ENCODE assay signal across 19 cellular contexts in the genomic region with DNA sequence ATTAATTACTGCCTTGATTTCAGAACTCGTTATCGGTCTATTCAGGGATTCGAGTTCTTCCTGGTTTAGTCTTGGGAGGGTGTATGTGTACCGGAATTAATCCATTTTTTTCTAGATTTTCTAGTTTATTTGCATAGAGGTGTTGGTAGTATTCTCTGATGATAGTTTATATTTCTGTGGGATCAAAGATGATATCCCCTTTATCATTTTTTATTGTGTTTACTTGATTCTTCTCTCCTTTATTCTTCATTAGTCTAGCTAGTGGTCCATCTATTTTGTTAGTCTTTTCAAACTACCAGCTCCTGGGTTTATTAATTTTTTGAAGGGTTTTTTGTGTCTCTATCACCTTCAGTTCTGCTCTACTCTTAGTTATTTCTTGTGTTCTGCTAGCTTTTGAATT. TPM values are rescaled to one million over a fixed set of nuclear protein-coding genes. Genes with fewer than 3 reads are reported as not detected.
DNase-seq lines count a peak whose midpoint lies in the region; ATAC-seq, FAIRE-seq and TF ChIP-seq lines count a peak whose summit lies in the region.
"Had no signal": no experiment of that assay in that cellular context is flagged by ENCODE, and none has a peak within 500 bp of the region (broad histone marks: within the 10 kb centered on the region; RNA-seq: fewer than 3 reads in every experiment).

No MANE protein-coding gene starts in this region.

- H3K4me3 ChIP-seq in HepG2 (replicated peaks in 1 of 3; ENCODE audit: insufficient read depth in 1 of 3, low read depth in 2 of 3, low read length in 3 of 3) (no peak overlapping the region), right lobe of liver (no peak overlapping the region), MM.1S (ENCODE audit: low read length) (no peak overlapping the region), left lung (no peak overlapping the region)

- BruUV-seq in HepG2 (replicated peaks; lab: Mats Ljungman, UMichigan), result no TSS peak

- H3F3A ChIP-seq in MM.1S (ENCODE audit: insufficient read depth, low read length), result no peaks in the 10 kb centered on the region

- TF ChIP-seq POLR2A in HepG2 (IDR thresholded peaks at IDR 0.05; ENCODE audit: insufficient read depth in 1 of 2, low read depth in 2 of 2, low read length in 2 of 2), result no peak
- no peak for TF ChIP-seq POLR2A in right lobe of liver (IDR thresholded peaks at IDR 0.05)

- H3K9me3 ChIP-seq in HepG2 (ENCODE audit: low read length) (no peaks in the 10 kb centered on the region), right lobe of liver (no peaks in the 10 kb centered on the region), MM.1S (replicated peaks; ENCODE audit: insufficient read depth, low read length) (no peaks in the 10 kb centered on the region), left lung (no peaks in the 10 kb centered on the region)
- H3K9me3 ChIP-seq: SK-N-SH had no signal

- POLR2A ChIA-PET in HepG2 (lab: Yijun Ruan, JAX), result no interaction called here

- no peak for TF ChIP-seq CTCF in HepG2 (CRISPR knock-in tag; IDR thresholded peaks at IDR 0.05)
- TF ChIP-seq CTCF in right lobe of liver (IDR thresholded peaks at IDR 0.05), result no peak
- no peak for TF ChIP-seq CTCF in MM.1S (IDR thresholded peaks at IDR 0.05; ENCODE audit: low read length)
- no peak for TF ChIP-seq CTCF in left lung (IDR thresholded peaks at IDR 0.05)

- H3K27me3 ChIP-seq in HepG2 (ENCODE audit: control insufficient read depth in 1 of 2, insufficient read depth in 2 of 2, low read length in 2 of 2), result no peaks in the 10 kb centered on the region
- H3K27me3 ChIP-seq in right lobe of liver, result peaks cover 0 to 4% of the 10 kb centered on the region in 2 donors
- H3K27me3 ChIP-seq in MM.1S (replicated peaks; ENCODE audit: insufficient read depth, low read length), result no peaks in the 10 kb centered on the region
- H3K27me3 ChIP-seq in left lung, result no peaks in the 10 kb centered on the region

- in situ Hi-C loops in HepG2 (cut with HindIII; ENCODE audit: extremely low pct_ligation_motif_present, low pct_unique_long_range_greater_than_20kb), result no loop called here

- H2AFZ ChIP-seq in HepG2 (ENCODE audit: low read length) (no peak overlapping the region), MM.1S (ENCODE audit: low read length) (no peak overlapping the region)

- TF ChIP-seq EP300 in HepG2 (IDR thresholded peaks at IDR 0.05; ENCODE audit: low read depth in 2 of 2, low read length in 2 of 2), result no peak
- TF ChIP-seq EP300 in HepG2 (CRISPR knock-in tag; IDR thresholded peaks at IDR 0.05; ENCODE audit: borderline replicate concordance), result no peak

- H3K36me3 ChIP-seq in HepG2 (replicated peaks in 1 of 2; ENCODE audit: control insufficient read depth in 1 of 2, insufficient read depth in 2 of 2, low read length in 2 of 2), result no peaks in the 10 kb centered on the region
- no peaks in the 10 kb centered on the region for H3K36me3 ChIP-seq in right lobe of liver
- no peaks in the 10 kb centered on the region for H3K36me3 ChIP-seq in MM.1S (replicated peaks; ENCODE audit: insufficient read depth, low read length)
- no peaks in the 10 kb centered on the region for H3K36me3 ChIP-seq in left lung

- H3K4me2 ChIP-seq in HepG2 (ENCODE audit: low read depth, low read length), result no peak overlapping the region
- H3K4me2 ChIP-seq in MM.1S (ENCODE audit: low read depth, low read length), result no peak overlapping the region
- H3K4me2 ChIP-seq: SK-N-SH had no signal

- no peaks in the 10 kb centered on the region for H3K9me2 ChIP-seq in MM.1S (replicated peaks; ENCODE audit: insufficient read depth, low read length)
- H3K9me2 ChIP-seq: SK-N-SH had no signal

- TF ChIP-seq RAD21 in HepG2 (CRISPR knock-in tag; IDR thresholded peaks at IDR 0.05), result no peak

- no peak overlapping the region for H3K27ac ChIP-seq in HepG2 (ENCODE audit: extremely low read length, insufficient read depth, low read length)
- no peak overlapping the region for H3K27ac ChIP-seq in right lobe of liver
- no peak overlapping the region for H3K27ac ChIP-seq in MM.1S (ENCODE audit: low read length)
- H3K27ac ChIP-seq in left lung, result no peak overlapping the region

- H3K79me2 ChIP-seq in HepG2 (ENCODE audit: insufficient read depth, low read length) (no peaks in the 10 kb centered on the region), MM.1S (ENCODE audit: low read length) (no peaks in the 10 kb centered on the region)

- H3K9ac ChIP-seq in HepG2 (ENCODE audit: insufficient read depth, low read depth, low read length), result no peak overlapping the region
- no peak overlapping the region for H3K9ac ChIP-seq in MM.1S (ENCODE audit: low read length)
- H3K9ac ChIP-seq: SK-N-SH had no signal

- intact Hi-C loops in HepG2 (cut with micrococcal nuclease; ENCODE audit: unreplicated experiment), result no loop called here
- intact Hi-C loops in right lobe of liver (cut with DNase I), result no loop called here
- intact Hi-C loops in left lung (cut with DNase I), result no loop called here

- DNase-seq in HepG2 (ENCODE audit: low spot score), result peak; percentile 4
- no peak for DNase-seq in right lobe of liver
- DNase-seq in MM.1S, result peak; percentile 16
- no peak for DNase-seq in NCI-H1694 (lab: John Stamatoyannopoulos, UW)
- DNase-seq in left lung, result no peak
- DNase-seq: C1 segment of cervical spinal cord, NCI-H146, NCI-H2107, NCI-H524 treated with DMSO at 0.1 percent for 48 hours, Right ventricle myocardium superior, SK-N-SH, T-helper 17 cell had no signal

- CTCF ChIA-PET in HepG2 (lab: Yijun Ruan, JAX; ENCODE audit: low intra/inter-chr PET ratio, low total read pairs), result no interaction called here

- FAIRE-seq in HepG2 (lab: Jason Lieb, UNC), result no peak
- peak; percentile 91 for FAIRE-seq in colon (lab: Jason Lieb, UNC)
- FAIRE-seq: G401.6, GM12891, GM19239 had no signal

- H4K20me1 ChIP-seq in HepG2 (ENCODE audit: insufficient read depth, low read length) (no peaks in the 10 kb centered on the region), MM.1S (ENCODE audit: insufficient read depth, low read length) (no peaks in the 10 kb centered on the region)

- H3K4me1 ChIP-seq in HepG2 (ENCODE audit: insufficient read depth, low read length), result no peaks in the 10 kb centered on the region
- H3K4me1 ChIP-seq in right lobe of liver, result no peaks in the 10 kb centered on the region
- H3K4me1 ChIP-seq in MM.1S (ENCODE audit: low read length), result no peaks in the 10 kb centered on the region
- no peaks in the 10 kb centered on the region for H3K4me1 ChIP-seq in left lung

- 3% methylated on average over 4 of the region's 4 CpGs for whole genome bisulfite sequencing in HepG2 (ENCODE audit: low lambda C conversion rate)
- 46% methylated on average over 4 of the region's 4 CpGs for WGBS in right lobe of liver (ENCODE audit: insufficient coverage, low coverage, low lambda C conversion rate, missing lambda C conversion rate)

- no peak for ATAC-seq in HepG2
- no peak for ATAC-seq in right lobe of liver
- no peak for ATAC-seq in left lung
- ATAC-seq in GM18502 (IDR thresholded peaks at IDR 0.05; ENCODE audit: poor library complexity, unreplicated experiment), result no peak
- ATAC-seq: T-helper 17 cell had no signal

TF ChIP-seq in HepG2, 621 proteins besides CTCF, POLR2A, EP300 and RAD21 (continues in another document):
- TF ChIP-seq MEIS1 (CRISPR knock-in tag; IDR thresholded peaks at IDR 0.05; ENCODE audit: borderline replicate concordance), result no peak
- no peak for TF ChIP-seq YY1 (IDR thresholded peaks at IDR 0.05; ENCODE audit: insufficient read depth, insufficient replicate concordance, low read depth, low read length)

RNA-seq across cellular contexts. Expression of a gene that starts 32.1 kb away (rescaled TPM):
- total RNA-seq in HepG2 (2016; rRNA removed; fragmentation: Illumina TruSeq; extraction: Trizol) (not detected in 2 replicates), right lobe of liver (not detected), left lung (not detected)
- not detected in 2 replicates for total RNA-seq in HepG2 (2016; cell fraction: cytosol; rRNA removed; fragmentation: Illumina TruSeq; extraction: Trizol; ENCODE audit: low read depth)
- not detected in 2 replicates for total RNA-seq in HepG2 (2016; cell fraction: insoluble cytoplasmic fraction; rRNA removed; fragmentation: Illumina TruSeq; extraction: Trizol)
- total RNA-seq in HepG2 (2016; cell fraction: membrane; rRNA removed; fragmentation: Illumina TruSeq; extraction: Trizol), result not detected in 2 replicates
- not detected in 2 replicates for total RNA-seq in HepG2 (2016; cell fraction: nucleus; rRNA removed; fragmentation: Illumina TruSeq; extraction: Trizol)
- polyA plus RNA-seq in HepG2 (2011; rRNA removed), result not detected in 2 replicates
- polyA plus RNA-seq in HepG2 (2011; cell fraction: cytosol; rRNA removed), result not detected in 2 replicates
- not detected in 2 replicates for polyA plus RNA-seq in HepG2 (2011; cell fraction: nucleus; rRNA removed)
- polyA plus RNA-seq in HepG2 (2012), result not detected in 2 replicates
- polyA plus RNA-seq in HepG2 (2016; cell fraction: cytosol; fragmentation: Illumina TruSeq; extraction: Trizol; ENCODE audit: low read depth), result not detected in 2 replicates
- polyA plus RNA-seq in HepG2 (2016; cell fraction: insoluble cytoplasmic fraction; fragmentation: Illumina TruSeq; extraction: Trizol; ENCODE audit: low read depth), result not detected in 2 replicates
- not detected in 2 replicates for polyA plus RNA-seq in HepG2 (2016; cell fraction: membrane; fragmentation: Illumina TruSeq; extraction: Trizol; ENCODE audit: low read depth)
- polyA plus RNA-seq in HepG2 (2016; cell fraction: nucleus; fragmentation: Illumina TruSeq; extraction: Trizol; ENCODE audit: insufficient read depth, low read depth), result not detected in 2 replicates
- not detected in 2 replicates for polyA minus RNA-seq in HepG2 (2011; rRNA and poly(A)+ RNA removed; ENCODE audit: low replicate concordance)
- not detected in 2 replicates for polyA minus RNA-seq in HepG2 (2011; cell fraction: cytosol; rRNA and poly(A)+ RNA removed)
- not detected in 2 replicates for polyA minus RNA-seq in HepG2 (2011; cell fraction: nucleus; rRNA and poly(A)+ RNA removed)
- total RNA-seq: LHCN-M2, Right ventricle myocardium superior, T-helper 17 cell had no signal
- polyA plus RNA-seq: IgD-negative memory B cell, SK-N-SH had no signal

Comparison
In these comparisons a context has a peak if more than half of its experiments do, and no peak if none do; other contexts are left out.
1. DNase-seq: peak in HepG2 (single experiment) and MM.1S (single experiment); none in right lobe of liver (0 of 3), NCI-H1694 (single experiment) and left lung (0 of 2).